Comparison of ENCODE assay signal across 1 cellular context in genomic region chr20:62232764-62233645, GRCh38.
TF ChIP-seq lines count a peak whose summit lies in the region.

No MANE protein-coding gene starts in this region.

TF ChIP-seq in H1, 55 proteins besides CTCF, POLR2A, EP300 and RAD21:
- TF ChIP-seq HDAC2 (IDR thresholded peaks at IDR 0.05; ENCODE audit: borderline replicate concordance in 1 of 2, low read depth in 2 of 2, low read length in 2 of 2), result no peak
- no peak for TF ChIP-seq RFX5 (IDR thresholded peaks at IDR 0.05; ENCODE audit: borderline replicate concordance, low read depth, low read length)
- no peak for TF ChIP-seq CTBP2 (IDR thresholded peaks at IDR 0.05; ENCODE audit: borderline replicate concordance, insufficient read depth, insufficient read length, low read length)
- TF ChIP-seq HDAC6 (IDR thresholded peaks at IDR 0.05; ENCODE audit: low read depth, low read length), result no peak
TF ChIP-seq in H1: peak in this region for 0.
